Comparison of ENCODE assay signal across 9 cellular contexts in genomic region chr3:60743631-60744164, GRCh38.
DNase-seq lines count a peak whose midpoint lies in the region; ATAC-seq and TF ChIP-seq lines count a peak whose summit lies in the region.
"Had no signal": no experiment of that assay in that cellular context is flagged by ENCODE, and none has a peak within 500 bp of the region (broad histone marks: within the 10 kb centered on the region; RNA-seq: fewer than 3 reads in every experiment).

No MANE protein-coding gene starts in this region.

- H3K4me3 ChIP-seq in BLaER1 = no peak overlapping the region
- H3K4me3 ChIP-seq in kidney epithelial cell (ENCODE audit: low read depth, low read length) = no peak overlapping the region
- no peak overlapping the region for H3K4me3 ChIP-seq in transverse colon

- WGBS in transverse colon (ENCODE audit: low coverage in 1 of 2), 2 donors = 63% methylated on average over 4 of the region's 4 CpGs; no CpG with 5 or more reads in 1 of the 2 donors

- peak; percentile 26 for TF ChIP-seq CTCF in kidney epithelial cell (IDR thresholded peaks at IDR 0.05; ENCODE audit: insufficient read depth, low read length, poor library complexity, severe bottlenecking)
- no peak for TF ChIP-seq CTCF in omental fat pad (IDR thresholded peaks at IDR 0.05)
- TF ChIP-seq CTCF in transverse colon (IDR thresholded peaks at IDR 0.05) = no peak

- DNase-seq in Kasumi-1 (lab: John Stamatoyannopoulos, UW) (peak; percentile 60 to 66), SK-MEL-5 (ENCODE audit: low read depth, low spot score) (peak; percentile 10), kidney epithelial cell (ENCODE audit: low read depth) (no peak), omental fat pad (ENCODE audit: low spot score) (no peak), NCI-H2171 (lab: John Stamatoyannopoulos, UW) (no peak), transverse colon (no peak)
- DNase-seq: posterior cingulate gyrus had no signal

- H3K4me2 ChIP-seq in BLaER1 = peak overlapping the region; percentile 38

- peaks cover 18% of the 10 kb centered on the region for H3K4me1 ChIP-seq in BLaER1
- no peaks in the 10 kb centered on the region for H3K4me1 ChIP-seq in transverse colon

- H3K27me3 ChIP-seq in BLaER1 = no peaks in the 10 kb centered on the region
- H3K27me3 ChIP-seq in kidney epithelial cell (ENCODE audit: control insufficient read depth, insufficient read depth, low read length) = no peaks in the 10 kb centered on the region
- H3K27me3 ChIP-seq in transverse colon = no peaks in the 10 kb centered on the region

- H3K27ac ChIP-seq in BLaER1 (no peak overlapping the region), transverse colon (no peak overlapping the region)

- no peaks in the 10 kb centered on the region for H4K20me1 ChIP-seq in BLaER1

- no peak for ATAC-seq in omental fat pad (ENCODE audit: low FRiP score)
- no peak for ATAC-seq in HG02970 (IDR thresholded peaks at IDR 0.05; ENCODE audit: low FRiP score, unreplicated experiment)

- H3K36me3 ChIP-seq in BLaER1 = no peaks in the 10 kb centered on the region
- H3K36me3 ChIP-seq in kidney epithelial cell (ENCODE audit: control insufficient read depth, insufficient read depth, low read length) = no peaks in the 10 kb centered on the region
- no peaks in the 10 kb centered on the region for H3K36me3 ChIP-seq in transverse colon

- no peaks in the 10 kb centered on the region for H3K9me3 ChIP-seq in BLaER1
- H3K9me3 ChIP-seq in transverse colon = no peaks in the 10 kb centered on the region

- intact Hi-C loops in transverse colon (cut with DNase I; ENCODE audit: low total_unique reads) = loop anchor here (5.0 kb wide), 1 partner anchor 1344 kb away; no protein-coding TSS in a partner anchor

- in situ Hi-C loops in SK-MEL-5 (cut with HindIII; ENCODE audit: low pct_unique_long_range_greater_than_20kb, low sequenced_read_pairs) (no loop called here), transverse colon (cut with MboI; ENCODE audit: low pct_ligation_motif_present in 1 of 4, low pct_unique_long_range_greater_than_20kb in 1 of 4, low sequenced_read_pairs in 3 of 4) (no loop called here)

- H3K9ac ChIP-seq in BLaER1 = no peak overlapping the region

- no peak for TF ChIP-seq POLR2A in transverse colon (IDR thresholded peaks at IDR 0.05)

- no peak for TF ChIP-seq EP300 in transverse colon (IDR thresholded peaks at IDR 0.05; ENCODE audit: low read depth)

Comparison
In these comparisons a context has a peak if more than half of its experiments do, and no peak if none do; other contexts are left out.
1. DNase-seq: peak in Kasumi-1 (2 of 2) and SK-MEL-5 (single experiment); none in kidney epithelial cell (single experiment), omental fat pad (single experiment), NCI-H2171 (single experiment) and transverse colon (single experiment).